ENCODE assay signal across 38 cellular contexts in genomic region chr22:27452245-27452644, GRCh38.
"Had no signal": no experiment of that assay in that cellular context is flagged by ENCODE, and none has a peak within 500 bp of the region (broad histone marks: within the 10 kb centered on the region; RNA-seq: fewer than 3 reads in every experiment).

No MANE protein-coding gene starts in this region.

- H3K27ac Mint-ChIP-seq: activated naive CD4-positive, alpha-beta T cell treated with anti-CD3 and anti-CD28 coated beads for 36 hours; activated naive CD4-positive, alpha-beta T cell treated with anti-CD3 and anti-CD28 coated beads, Interleukin-2, amount 10 ng/mL, durations not matched to agents 7 days and 5 days; activated naive CD4-positive, alpha-beta T cell treated with anti-CD3 and anti-CD28 coated beads, Interleukin-2, amount 50 U/mL, for 24 hours; activated naive CD4-positive, alpha-beta T cell treated with anti-CD3 and anti-CD28 coated beads, Interleukin-2, amount 50 U/mL, for 72 hours; activated naive CD8-positive, alpha-beta T cell; activated naive CD8-positive, alpha-beta T cell treated with anti-CD3 and anti-CD28 coated beads for 36 hours; activated naive CD8-positive, alpha-beta T cell treated with anti-CD3 and anti-CD28 coated beads, Interleukin-2, amount 10 ng/mL, durations not matched to agents 7 days and 5 days; activated naive CD8-positive, alpha-beta T cell treated with anti-CD3 and anti-CD28 coated beads, Interleukin-2, amount 50 U/mL, for 24 hours; activated T-cell treated with anti-CD3 and anti-CD28 coated beads, Interleukin-2, amount 50 U/mL, for 24 hours; activated T-cell treated with anti-CD3 and anti-CD28 coated beads, Interleukin-2, amount 50 U/mL, for 72 hours; activated T-helper 1 cell treated with anti-CD3 and anti-CD28 coated beads, Interleukin-12 subunit alpha, Interleukin-12 subunit beta, Interleukin-2, Interleukin-4 antibody, amounts not matched to agents 30 ng/mL and 10 ng/mL and 1 ng/mL, durations not matched to agents 14 hours and 24 hours and 36 hours; activated T-helper 17 cell treated with anti-CD3 and anti-CD28 coated beads, Interleukin-2, amount 50 U/mL, for 72 hours; activated T-helper 2 cell treated with anti-CD3 and anti-CD28 coated beads, Interferon-gamma antibody, Interleukin-2, Interleukin-4, amounts not matched to agents 10 μg/mL and 5 μg/mL and 100 μg/mL, durations not matched to agents 14 hours and 24 hours and 36 hours; brain had no signal

- FAIRE-seq: astrocyte, bronchial epithelial cell had no signal

- H3K4me1 Mint-ChIP-seq: activated naive CD4-positive, alpha-beta T cell treated with anti-CD3 and anti-CD28 coated beads, Interleukin-2, amount 10 ng/mL, durations not matched to agents 7 days and 5 days; activated naive CD4-positive, alpha-beta T cell treated with anti-CD3 and anti-CD28 coated beads, Interleukin-2, amount 50 U/mL, for 24 hours; activated naive CD8-positive, alpha-beta T cell treated with anti-CD3 and anti-CD28 coated beads for 36 hours; activated naive CD8-positive, alpha-beta T cell treated with anti-CD3 and anti-CD28 coated beads, Interleukin-2, amount 10 ng/mL, durations not matched to agents 7 days and 5 days; activated naive CD8-positive, alpha-beta T cell treated with anti-CD3 and anti-CD28 coated beads, Interleukin-2, amount 50 U/mL, for 24 hours; activated T-helper 17 cell treated with anti-CD3 and anti-CD28 coated beads, Interleukin-2, amount 50 U/mL, for 72 hours; central memory CD8-positive, alpha-beta T cell had no signal

- H3K9me3 ChIP-seq: adrenal gland had no signal

- H3K27ac ChIP-seq: adrenal gland, body of pancreas, brain microvascular endothelial cell, breast epithelium, cardiac muscle cell had no signal

- H3K4me3 ChIP-seq: adrenal gland, body of pancreas, breast epithelium, cardiac muscle cell had no signal

- H3K36me3 Mint-ChIP-seq: activated naive CD4-positive, alpha-beta T cell treated with anti-CD3 and anti-CD28 coated beads, Interleukin-2, amount 10 ng/mL, durations not matched to agents 7 days and 5 days; activated naive CD4-positive, alpha-beta T cell treated with anti-CD3 and anti-CD28 coated beads, Interleukin-2, amount 50 U/mL, for 24 hours; activated naive CD4-positive, alpha-beta T cell treated with anti-CD3 and anti-CD28 coated beads, Interleukin-2, amount 50 U/mL, for 72 hours; activated naive CD8-positive, alpha-beta T cell; activated naive CD8-positive, alpha-beta T cell treated with anti-CD3 and anti-CD28 coated beads for 36 hours; activated naive CD8-positive, alpha-beta T cell treated with anti-CD3 and anti-CD28 coated beads, Interleukin-2, amount 10 ng/mL, durations not matched to agents 7 days and 5 days had no signal

- H3K27me3 ChIP-seq: adrenal gland, body of pancreas, brain microvascular endothelial cell, breast epithelium, cardiac muscle cell had no signal

- DNase-seq: activated effector memory CD4-positive, alpha-beta T cell treated with anti-CD3 and anti-CD28 coated beads, Interleukin-2, amount 50 U/mL, for 16 hours; activated effector memory CD4-positive, alpha-beta T cell treated with Interleukin-2 at 50 U/mL for 16 hours; activated gamma-delta T cell; activated gamma-delta T cell treated with Interleukin-2 at 50 U/mL for 16 hours; activated naive CD4-positive, alpha-beta T cell; activated naive CD4-positive, alpha-beta T cell treated with anti-CD3 and anti-CD28 coated beads for 36 hours; activated naive CD4-positive, alpha-beta T cell treated with anti-CD3 and anti-CD28 coated beads, Interleukin-2, amount 10 ng/mL, durations not matched to agents 7 days and 5 days; activated naive CD4-positive, alpha-beta T cell treated with anti-CD3 and anti-CD28 coated beads, Interleukin-2, amount 50 U/mL, for 16 hours; activated naive CD4-positive, alpha-beta T cell treated with Interleukin-2 at 50 U/mL for 16 hours; activated naive CD8-positive, alpha-beta T cell treated with anti-CD3 and anti-CD28 coated beads for 36 hours; activated naive CD8-positive, alpha-beta T cell treated with anti-CD3 and anti-CD28 coated beads, Interleukin-2, amount 10 ng/mL, durations not matched to agents 7 days and 5 days; activated naive CD8-positive, alpha-beta T cell treated with anti-CD3 and anti-CD28 coated beads, Interleukin-2, amount 50 U/mL, for 24 hours; activated T-cell treated with anti-CD3 and anti-CD28 coated beads, Interleukin-2, amount 50 U/mL, for 24 hours; activated T-cell treated with anti-CD3 and anti-CD28 coated beads, Interleukin-2, amount 50 U/mL, for 4 hours; activated T-cell treated with anti-CD3 and anti-CD28 coated beads, Interleukin-2, amount 50 U/mL, for 48 hours; activated T-cell treated with anti-CD3 and anti-CD28 coated beads, Interleukin-2, amount 50 U/mL, for 72 hours; adrenal gland; amniotic stem cell; amygdala; anterior cingulate cortex; aorta; body of pancreas; caudate nucleus; central memory CD4-positive, alpha-beta T cell; cerebellar nuclear complex had no signal

- H3K4me1 ChIP-seq: adrenal gland, body of pancreas, breast epithelium had no signal

- H3K4me3 Mint-ChIP-seq: activated naive CD4-positive, alpha-beta T cell treated with anti-CD3 and anti-CD28 coated beads for 36 hours; activated naive CD4-positive, alpha-beta T cell treated with anti-CD3 and anti-CD28 coated beads, Interleukin-2, amount 10 ng/mL, durations not matched to agents 7 days and 5 days; activated naive CD4-positive, alpha-beta T cell treated with anti-CD3 and anti-CD28 coated beads, Interleukin-2, amount 50 U/mL, for 24 hours; activated naive CD8-positive, alpha-beta T cell; activated naive CD8-positive, alpha-beta T cell treated with anti-CD3 and anti-CD28 coated beads for 36 hours; activated naive CD8-positive, alpha-beta T cell treated with anti-CD3 and anti-CD28 coated beads, Interleukin-2, amount 10 ng/mL, durations not matched to agents 7 days and 5 days; activated naive CD8-positive, alpha-beta T cell treated with anti-CD3 and anti-CD28 coated beads, Interleukin-2, amount 50 U/mL, for 24 hours; activated T-cell treated with anti-CD3 and anti-CD28 coated beads, Interleukin-2, amount 50 U/mL, for 24 hours; activated T-cell treated with anti-CD3 and anti-CD28 coated beads, Interleukin-2, amount 50 U/mL, for 4 hours; activated T-cell treated with anti-CD3 and anti-CD28 coated beads, Interleukin-2, amount 50 U/mL, for 72 hours; activated T-helper 1 cell treated with anti-CD3 and anti-CD28 coated beads, Interleukin-12 subunit alpha, Interleukin-12 subunit beta, Interleukin-2, Interleukin-4 antibody, amounts not matched to agents 30 ng/mL and 10 ng/mL and 1 ng/mL, durations not matched to agents 14 hours and 24 hours and 36 hours; activated T-helper 17 cell treated with anti-CD3 and anti-CD28 coated beads, Interleukin-2, amount 50 U/mL, for 72 hours; central memory CD8-positive, alpha-beta T cell had no signal

- H3K27me3 Mint-ChIP-seq: activated naive CD4-positive, alpha-beta T cell treated with anti-CD3 and anti-CD28 coated beads, Interleukin-2, amount 10 ng/mL, durations not matched to agents 7 days and 5 days; activated naive CD8-positive, alpha-beta T cell; activated naive CD8-positive, alpha-beta T cell treated with anti-CD3 and anti-CD28 coated beads, Interleukin-2, amount 10 ng/mL, durations not matched to agents 7 days and 5 days; activated naive CD8-positive, alpha-beta T cell treated with anti-CD3 and anti-CD28 coated beads, Interleukin-2, amount 50 U/mL, for 24 hours had no signal

- H3K9me3 Mint-ChIP-seq: activated naive CD4-positive, alpha-beta T cell treated with anti-CD3 and anti-CD28 coated beads for 36 hours; activated naive CD4-positive, alpha-beta T cell treated with anti-CD3 and anti-CD28 coated beads, Interleukin-2, amount 10 ng/mL, durations not matched to agents 7 days and 5 days; activated naive CD4-positive, alpha-beta T cell treated with anti-CD3 and anti-CD28 coated beads, Interleukin-2, amount 50 U/mL, for 24 hours; activated naive CD8-positive, alpha-beta T cell treated with anti-CD3 and anti-CD28 coated beads, Interleukin-2, amount 50 U/mL, for 24 hours; activated T-cell treated with anti-CD3 and anti-CD28 coated beads, Interleukin-2, amount 50 U/mL, for 24 hours; activated T-cell treated with anti-CD3 and anti-CD28 coated beads, Interleukin-2, amount 50 U/mL, for 4 hours had no signal

- H3K36me3 ChIP-seq: adrenal gland, brain microvascular endothelial cell, breast epithelium, cardiac muscle cell had no signal
